In genomic region chr5:56995605-56996004, GRCh38 we compare ENCODE assay signal across 30 cellular contexts.
"Had no signal": no experiment of that assay in that cellular context is flagged by ENCODE, and none has a peak within 500 bp of the region (broad histone marks: within the 10 kb centered on the region; RNA-seq: fewer than 3 reads in every experiment).

No MANE protein-coding gene starts in this region.

- H3K36me3 ChIP-seq: adrenal gland, esophagus squamous epithelium, gastrocnemius medialis, heart left ventricle, WERI-Rb-1 had no signal

- H3K27ac Mint-ChIP-seq: activated B cell treated with CpG ODN at 0.5 μM for 24 hours; activated CD8-positive, alpha-beta T cell treated with anti-CD3 and anti-CD28 coated beads for 36 hours; activated naive CD4-positive, alpha-beta T cell treated with anti-CD3 and anti-CD28 coated beads for 36 hours; activated naive CD4-positive, alpha-beta T cell treated with anti-CD3 and anti-CD28 coated beads, Interleukin-2, amount 50 U/mL, for 24 hours; activated naive CD8-positive, alpha-beta T cell treated with anti-CD3 and anti-CD28 coated beads for 36 hours; activated naive CD8-positive, alpha-beta T cell treated with anti-CD3 and anti-CD28 coated beads, Interleukin-2, amount 50 U/mL, for 24 hours; activated T-helper 1 cell treated with anti-CD3 and anti-CD28 coated beads, Interleukin-12 subunit alpha, Interleukin-12 subunit beta, Interleukin-2, Interleukin-4 antibody, amounts not matched to agents 30 ng/mL and 10 ng/mL and 1 ng/mL, durations not matched to agents 14 hours and 24 hours and 36 hours; activated T-helper 2 cell treated with anti-CD3 and anti-CD28 coated beads, Interferon-gamma antibody, Interleukin-2, Interleukin-4, amounts not matched to agents 10 μg/mL and 5 μg/mL and 100 μg/mL, durations not matched to agents 14 hours and 24 hours and 36 hours; T-helper 17 cell; T-helper 2 cell treated with Interferon-gamma antibody and Interleukin-4, amounts not matched to agents 5 μg/mL and 100 μg/mL, for 36 hours had no signal

- H3K27me3 ChIP-seq: adrenal gland, body of pancreas, esophagus squamous epithelium, gastrocnemius medialis had no signal

- H3K36me3 Mint-ChIP-seq: activated naive CD4-positive, alpha-beta T cell treated with anti-CD3 and anti-CD28 coated beads, Interleukin-2, amount 50 U/mL, for 24 hours; activated naive CD8-positive, alpha-beta T cell treated with anti-CD3 and anti-CD28 coated beads for 36 hours had no signal

- H3K4me1 Mint-ChIP-seq: activated B cell treated with CpG ODN at 0.5 μM for 24 hours; activated naive CD4-positive, alpha-beta T cell treated with anti-CD3 and anti-CD28 coated beads, Interleukin-2, amount 50 U/mL, for 24 hours; activated naive CD8-positive, alpha-beta T cell treated with anti-CD3 and anti-CD28 coated beads for 36 hours; activated naive CD8-positive, alpha-beta T cell treated with anti-CD3 and anti-CD28 coated beads, Interleukin-2, amount 50 U/mL, for 24 hours; T-helper 17 cell had no signal

- DNase-seq: activated B cell treated with CpG ODN at 0.5 μM for 24 hours; activated CD4-positive, alpha-beta T cell treated with anti-CD3 and anti-CD28 coated beads, Interleukin-2, amount 50 U/mL, for 1 hour; activated CD8-positive, alpha-beta memory T cell treated with anti-CD3 and anti-CD28 coated beads for 24 hours; activated effector memory CD4-positive, alpha-beta T cell treated with anti-CD3 and anti-CD28 coated beads, Interleukin-2, amount 50 U/mL, for 16 hours; activated naive CD8-positive, alpha-beta T cell treated with anti-CD3 and anti-CD28 coated beads for 36 hours; activated T-cell treated with anti-CD3 and anti-CD28 coated beads, Interleukin-2, amount 50 U/mL, for 1 hour; amygdala; aorta; caudate nucleus; cortex of kidney; effector CD4-positive, alpha-beta T cell; esophagus squamous epithelium; foreskin keratinocyte; gastrocnemius medialis; glutamatergic neuron; heart left ventricle; T1000 had no signal

- H3K9me3 ChIP-seq: adrenal gland, body of pancreas, esophagus squamous epithelium, gastrocnemius medialis, heart left ventricle had no signal

- H3K4me3 Mint-ChIP-seq: activated B cell treated with CpG ODN at 0.5 μM for 24 hours; activated CD8-positive, alpha-beta T cell treated with anti-CD3 and anti-CD28 coated beads for 36 hours; activated naive CD4-positive, alpha-beta T cell treated with anti-CD3 and anti-CD28 coated beads for 36 hours; activated naive CD4-positive, alpha-beta T cell treated with anti-CD3 and anti-CD28 coated beads, Interleukin-2, amount 50 U/mL, for 24 hours; activated naive CD8-positive, alpha-beta T cell treated with anti-CD3 and anti-CD28 coated beads for 36 hours; activated naive CD8-positive, alpha-beta T cell treated with anti-CD3 and anti-CD28 coated beads, Interleukin-2, amount 50 U/mL, for 24 hours; activated T-helper 1 cell treated with anti-CD3 and anti-CD28 coated beads, Interleukin-12 subunit alpha, Interleukin-12 subunit beta, Interleukin-2, Interleukin-4 antibody, amounts not matched to agents 30 ng/mL and 10 ng/mL and 1 ng/mL, durations not matched to agents 14 hours and 24 hours and 36 hours; effector memory CD8-positive, alpha-beta T cell; T-helper 17 cell; T-helper 2 cell treated with Interferon-gamma antibody and Interleukin-4, amounts not matched to agents 5 μg/mL and 100 μg/mL, for 36 hours had no signal

- ATAC-seq: activated CD4-positive, CD25-positive, alpha-beta regulatory T cell treated with anti-CD3 and anti-CD28 coated beads, Interleukin-2, amount 50 U/mL, for 24 hours; activated naive CD8-positive, alpha-beta T cell treated with anti-CD3 and anti-CD28 coated beads, Interleukin-2, amount 50 U/mL, for 24 hours; gastrocnemius medialis; heart left ventricle had no signal

- H3K4me1 ChIP-seq: adrenal gland, body of pancreas, esophagus squamous epithelium, foreskin keratinocyte, gastrocnemius medialis, heart left ventricle had no signal

- H3K9me3 Mint-ChIP-seq: activated B cell treated with CpG ODN at 0.5 μM for 24 hours; activated CD8-positive, alpha-beta T cell treated with anti-CD3 and anti-CD28 coated beads for 36 hours; activated naive CD4-positive, alpha-beta T cell treated with anti-CD3 and anti-CD28 coated beads for 36 hours; activated naive CD4-positive, alpha-beta T cell treated with anti-CD3 and anti-CD28 coated beads, Interleukin-2, amount 50 U/mL, for 24 hours; activated naive CD8-positive, alpha-beta T cell treated with anti-CD3 and anti-CD28 coated beads for 36 hours; activated naive CD8-positive, alpha-beta T cell treated with anti-CD3 and anti-CD28 coated beads, Interleukin-2, amount 50 U/mL, for 24 hours; activated T-helper 1 cell treated with anti-CD3 and anti-CD28 coated beads, Interleukin-12 subunit alpha, Interleukin-12 subunit beta, Interleukin-2, Interleukin-4 antibody, amounts not matched to agents 30 ng/mL and 10 ng/mL and 1 ng/mL, durations not matched to agents 14 hours and 24 hours and 36 hours; activated T-helper 2 cell treated with anti-CD3 and anti-CD28 coated beads, Interferon-gamma antibody, Interleukin-2, Interleukin-4, amounts not matched to agents 10 μg/mL and 5 μg/mL and 100 μg/mL, durations not matched to agents 14 hours and 24 hours and 36 hours; effector memory CD8-positive, alpha-beta T cell; T-helper 2 cell treated with Interferon-gamma antibody and Interleukin-4, amounts not matched to agents 5 μg/mL and 100 μg/mL, for 36 hours had no signal

- H3K4me3 ChIP-seq: adrenal gland, body of pancreas, esophagus squamous epithelium, gastrocnemius medialis, heart left ventricle had no signal

- H3K27ac ChIP-seq: adrenal gland, esophagus squamous epithelium, foreskin keratinocyte, gastrocnemius medialis, heart left ventricle, WERI-Rb-1 had no signal

- H3K27me3 Mint-ChIP-seq: activated B cell treated with CpG ODN at 0.5 μM for 24 hours had no signal
